ENCODE assay signal across 13 cellular contexts in the genomic region with DNA sequence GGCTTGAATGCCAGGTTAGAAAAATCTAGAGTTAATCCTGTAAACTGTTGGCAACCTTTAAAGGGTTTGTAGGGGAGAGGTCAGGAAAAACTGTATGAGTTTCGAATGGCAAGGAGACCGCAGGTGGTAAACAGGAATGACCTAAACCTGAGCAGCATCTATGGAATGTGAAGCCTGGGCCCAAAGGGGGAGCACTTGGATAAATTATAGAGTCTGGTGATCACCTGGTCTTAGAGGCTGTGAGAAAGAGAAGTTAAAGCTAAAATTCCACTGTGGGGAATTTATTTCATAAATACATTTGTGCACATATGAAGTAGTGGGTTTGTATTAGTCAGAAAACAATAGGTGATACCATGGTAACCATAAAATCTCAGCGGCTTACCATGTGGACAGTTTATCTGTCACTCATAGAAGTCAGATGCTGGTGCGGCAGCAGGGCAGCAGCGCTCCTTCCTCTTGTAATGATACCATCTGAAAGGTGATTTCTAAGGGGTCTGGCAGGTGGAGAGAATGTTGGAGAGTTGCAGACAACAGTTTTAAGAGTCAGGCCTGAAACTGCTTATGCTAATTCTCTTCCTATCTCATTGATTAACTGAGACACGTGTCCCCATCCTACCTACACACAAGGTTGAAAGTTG.
A peak's percentile ranks its signal among the peaks of the same experiment; 100 is the strongest.
DNase-seq lines count a peak whose midpoint lies in the region; ATAC-seq and TF ChIP-seq lines count a peak whose summit lies in the region.
"Had no signal": no experiment of that assay in that cellular context is flagged by ENCODE, and none has a peak within 500 bp of the region (broad histone marks: within the 10 kb centered on the region; RNA-seq: fewer than 3 reads in every experiment).

No MANE protein-coding gene starts in this region.

- ATAC-seq in GM19455 (IDR thresholded peaks at IDR 0.05; ENCODE audit: unreplicated experiment): no peak
- ATAC-seq: naive thymus-derived CD4-positive, alpha-beta T cell; sciatic nerve had no signal

- TF ChIP-seq CTCF in WERI-Rb-1 (IDR thresholded peaks at IDR 0.05; ENCODE audit: low read depth, low read length): peak; percentile 31

- no peak overlapping the region for H2AFZ ChIP-seq in Karpas-422 (ENCODE audit: low read length)

- H3K4me2 ChIP-seq in Karpas-422 (ENCODE audit: low read depth, low read length, poor library complexity, severe bottlenecking): no peak overlapping the region

- no CpG with 5 or more reads among the region's 6 CpGs for WGBS in iPS DF 6.9 (ENCODE audit: insufficient coverage, insufficient read length)

- no peak overlapping the region for H3K9ac ChIP-seq in Karpas-422 (ENCODE audit: low read length)

- DNase-seq in D341Med (ENCODE audit: low spot score) (peak; percentile 44), Karpas-422 (peak; percentile 47), WERI-Rb-1 (peak; percentile 30), iPS DF 6.9 (ENCODE audit: low read depth, low spot score) (peak; percentile 35), NCI-H2107 (lab: John Stamatoyannopoulos, UW) (no peak), HUDEP-2 (lab: John Stamatoyannopoulos, UW; ENCODE audit: unreplicated experiment in 76 of 76) (no peak)
- no peak for DNase-seq in activated CD4-positive, alpha-beta T cell treated with anti-CD3 and anti-CD28 coated beads, Interleukin-2, amount 50 U/mL, for 4 hours
- DNase-seq: activated CD4-positive, alpha-beta T cell treated with anti-CD3 and anti-CD28 coated beads, Interleukin-2, amount 50 U/mL, for 1 hour; activated gamma-delta T cell; naive thymus-derived CD4-positive, alpha-beta T cell; T-helper 1 cell had no signal

- H3K27ac ChIP-seq in Karpas-422 (ENCODE audit: low read length) (no peak overlapping the region), WERI-Rb-1 (no peak overlapping the region), iPS DF 6.9 (ENCODE audit: low read length) (no peak overlapping the region)

- no peaks in the 10 kb centered on the region for H4K20me1 ChIP-seq in Karpas-422 (ENCODE audit: insufficient read depth, low read depth, low read length)

- H3K36me3 ChIP-seq in Karpas-422 (ENCODE audit: insufficient read depth, low read length): no peaks in the 10 kb centered on the region
- no peaks in the 10 kb centered on the region for H3K36me3 ChIP-seq in WERI-Rb-1
- no peaks in the 10 kb centered on the region for H3K36me3 ChIP-seq in iPS DF 6.9 (ENCODE audit: control insufficient read depth, insufficient read depth, low read length)

- H3K4me1 ChIP-seq in Karpas-422 (ENCODE audit: low read length) (no peaks in the 10 kb centered on the region), iPS DF 6.9 (ENCODE audit: control insufficient read depth, insufficient read depth, low read length) (no peaks in the 10 kb centered on the region)

- H3K4me3 ChIP-seq in Karpas-422 (ENCODE audit: low read length) (no peak overlapping the region), WERI-Rb-1 (ENCODE audit: low read depth, low read length) (no peak overlapping the region), iPS DF 6.9 (ENCODE audit: low read length) (no peak overlapping the region)

- H3K9me3 ChIP-seq in Karpas-422 (ENCODE audit: low read length) (no peaks in the 10 kb centered on the region), WERI-Rb-1 (ENCODE audit: severe bottlenecking) (no peaks in the 10 kb centered on the region), iPS DF 6.9 (ENCODE audit: control insufficient read depth, insufficient read depth, low read length) (no peaks in the 10 kb centered on the region)

- H3K9me2 ChIP-seq in Karpas-422 (replicated peaks; ENCODE audit: insufficient read depth, low read length): no peaks in the 10 kb centered on the region

- H3K79me2 ChIP-seq in Karpas-422 (ENCODE audit: low read length): no peaks in the 10 kb centered on the region

- no peaks in the 10 kb centered on the region for H3K27me3 ChIP-seq in Karpas-422 (ENCODE audit: low read length)
- no peaks in the 10 kb centered on the region for H3K27me3 ChIP-seq in WERI-Rb-1 (ENCODE audit: insufficient read depth, low read depth, severe bottlenecking)
- no peaks in the 10 kb centered on the region for H3K27me3 ChIP-seq in iPS DF 6.9 (ENCODE audit: control insufficient read depth, insufficient read depth, low read length)

Comparison
In these comparisons a context has a peak if more than half of its experiments do, and no peak if none do; other contexts are left out.
1. DNase-seq: peak in D341Med (single experiment), Karpas-422 (single experiment), WERI-Rb-1 (single experiment) and iPS DF 6.9 (single experiment); none in NCI-H2107 (single experiment), activated CD4-positive, alpha-beta T cell treated with anti-CD3 and anti-CD28 coated beads, Interleukin-2, amount 50 U/mL, for 4 hours (0 of 2) and HUDEP-2 (0 of 76).